37 cellular contexts compared by ENCODE assay signal in genomic region chr2:206203331-206203730, GRCh38.
"Had no signal": no experiment of that assay in that cellular context is flagged by ENCODE, and none has a peak within 500 bp of the region (broad histone marks: within the 10 kb centered on the region; RNA-seq: fewer than 3 reads in every experiment).

No MANE protein-coding gene starts in this region.

- H3K4me1 Mint-ChIP-seq: activated CD4-positive, alpha-beta T cell treated with anti-CD3 and anti-CD28 coated beads for 36 hours; activated naive CD4-positive, alpha-beta T cell treated with anti-CD3 and anti-CD28 coated beads, Interleukin-2, amount 50 U/mL, for 24 hours; activated naive CD8-positive, alpha-beta T cell treated with anti-CD3 and anti-CD28 coated beads for 36 hours; activated naive CD8-positive, alpha-beta T cell treated with anti-CD3 and anti-CD28 coated beads, Interleukin-2, amount 50 U/mL, for 24 hours; brain; central memory CD8-positive, alpha-beta T cell had no signal

- H3K27me3 Mint-ChIP-seq: brain had no signal

- ATAC-seq: activated CD4-positive, alpha-beta T cell treated with anti-CD3 and anti-CD28 coated beads for 36 hours; activated CD8-positive, alpha-beta memory T cell treated with anti-CD3 and anti-CD28 coated beads, Interleukin-2, amount 10 ng/mL, durations not matched to agents 7 days and 5 days; activated CD8-positive, alpha-beta T cell treated with anti-CD3 and anti-CD28 coated beads, Interleukin-2, amount 10 ng/mL, durations not matched to agents 7 days and 5 days; activated naive CD8-positive, alpha-beta T cell treated with anti-CD3 and anti-CD28 coated beads, Interleukin-2, amount 50 U/mL, for 24 hours; foreskin keratinocyte; gastrocnemius medialis; heart right ventricle; T-helper 17 cell had no signal

- H3K4me1 ChIP-seq: ascending aorta, breast epithelium, gastrocnemius medialis, heart right ventricle had no signal

- H3K9me3 ChIP-seq: adrenal gland, ascending aorta, breast epithelium, gastrocnemius medialis, heart right ventricle had no signal

- DNase-seq: activated CD4-positive, alpha-beta memory T cell treated with anti-CD3 and anti-CD28 coated beads for 36 hours; activated CD4-positive, alpha-beta T cell treated with anti-CD3 and anti-CD28 coated beads for 36 hours; activated CD4-positive, alpha-beta T cell treated with anti-CD3 and anti-CD28 coated beads, Interleukin-2, amount 10 ng/mL, durations not matched to agents 24 days and 14 days; activated CD4-positive, CD25-positive, alpha-beta regulatory T cell; activated CD4-positive, CD25-positive, alpha-beta regulatory T cell treated with anti-CD3 and anti-CD28 coated beads, Interleukin-2, amount 50 U/mL, for 72 hours; activated CD8-positive, alpha-beta memory T cell treated with anti-CD3 and anti-CD28 coated beads, Interleukin-2, amount 10 ng/mL, durations not matched to agents 7 days and 5 days; activated CD8-positive, alpha-beta memory T cell treated with anti-CD3 and anti-CD28 coated beads, Interleukin-2, amount 50 U/mL, for 4 hours; activated CD8-positive, alpha-beta T cell treated with anti-CD3 and anti-CD28 coated beads, Interleukin-2, amount 10 ng/mL, durations not matched to agents 7 days and 5 days; activated effector memory CD4-positive, alpha-beta T cell treated with anti-CD3 and anti-CD28 coated beads, Interleukin-2, amount 50 U/mL, for 16 hours; activated naive CD4-positive, alpha-beta T cell treated with anti-CD3 and anti-CD28 coated beads for 36 hours; activated naive CD8-positive, alpha-beta T cell treated with anti-CD3 and anti-CD28 coated beads for 36 hours; activated naive CD8-positive, alpha-beta T cell treated with anti-CD3 and anti-CD28 coated beads, Interleukin-2, amount 50 U/mL, for 24 hours; activated T-cell treated with anti-CD3 and anti-CD28 coated beads, Interleukin-2, amount 50 U/mL, for 1 hour; activated T-cell treated with anti-CD3 and anti-CD28 coated beads, Interleukin-2, amount 50 U/mL, for 48 hours; adrenal gland; dorsolateral prefrontal cortex; effector memory CD4-positive, alpha-beta T cell; endodermal cell; foreskin keratinocyte; gastrocnemius medialis; glutamatergic neuron; heart right ventricle; T-helper 1 cell; T-helper 17 cell; T1000; WERI-Rb-1 had no signal

- H3K9me3 Mint-ChIP-seq: activated CD4-positive, alpha-beta memory T cell treated with anti-CD3 and anti-CD28 coated beads for 36 hours; activated CD4-positive, alpha-beta T cell treated with anti-CD3 and anti-CD28 coated beads, Interleukin-2, amount 10 ng/mL, durations not matched to agents 24 days and 14 days; activated naive CD4-positive, alpha-beta T cell treated with anti-CD3 and anti-CD28 coated beads for 36 hours; activated naive CD4-positive, alpha-beta T cell treated with anti-CD3 and anti-CD28 coated beads, Interleukin-2, amount 50 U/mL, for 24 hours; activated naive CD8-positive, alpha-beta T cell treated with anti-CD3 and anti-CD28 coated beads for 36 hours; activated naive CD8-positive, alpha-beta T cell treated with anti-CD3 and anti-CD28 coated beads, Interleukin-2, amount 50 U/mL, for 24 hours; activated T-helper 1 cell treated with anti-CD3 and anti-CD28 coated beads, Interleukin-12 subunit alpha, Interleukin-12 subunit beta, Interleukin-2, Interleukin-4 antibody, amounts not matched to agents 30 ng/mL and 10 ng/mL and 1 ng/mL, durations not matched to agents 14 hours and 24 hours and 36 hours; activated T-helper 2 cell treated with anti-CD3 and anti-CD28 coated beads, Interferon-gamma antibody, Interleukin-2, Interleukin-4, amounts not matched to agents 10 μg/mL and 5 μg/mL and 100 μg/mL, durations not matched to agents 14 hours and 24 hours and 36 hours; brain; central memory CD8-positive, alpha-beta T cell; dendritic cell treated with granulocyte-macrophage colony-stimulating factor and Interleukin-4, amounts not matched to agents 40 ng/mL and 50 ng/mL, for 4 days; endodermal cell; T-helper 2 cell treated with Interferon-gamma antibody and Interleukin-4, amounts not matched to agents 5 μg/mL and 100 μg/mL, for 36 hours had no signal

- H3K4me3 ChIP-seq: adrenal gland, ascending aorta, breast epithelium, cardiac muscle cell, coronary artery, dorsolateral prefrontal cortex, gastrocnemius medialis, heart right ventricle had no signal

- H3K27ac Mint-ChIP-seq: activated CD4-positive, alpha-beta memory T cell treated with anti-CD3 and anti-CD28 coated beads for 36 hours; activated CD4-positive, alpha-beta T cell treated with anti-CD3 and anti-CD28 coated beads for 36 hours; activated CD4-positive, alpha-beta T cell treated with anti-CD3 and anti-CD28 coated beads, Interleukin-2, amount 10 ng/mL, durations not matched to agents 24 days and 14 days; activated CD8-positive, alpha-beta memory T cell treated with anti-CD3 and anti-CD28 coated beads, Interleukin-2, amount 10 ng/mL, durations not matched to agents 7 days and 5 days; activated CD8-positive, alpha-beta T cell treated with anti-CD3 and anti-CD28 coated beads, Interleukin-2, amount 10 ng/mL, durations not matched to agents 7 days and 5 days; activated naive CD4-positive, alpha-beta T cell treated with anti-CD3 and anti-CD28 coated beads for 36 hours; activated naive CD4-positive, alpha-beta T cell treated with anti-CD3 and anti-CD28 coated beads, Interleukin-2, amount 50 U/mL, for 24 hours; activated naive CD8-positive, alpha-beta T cell treated with anti-CD3 and anti-CD28 coated beads for 36 hours; activated naive CD8-positive, alpha-beta T cell treated with anti-CD3 and anti-CD28 coated beads, Interleukin-2, amount 50 U/mL, for 24 hours; activated T-helper 1 cell treated with anti-CD3 and anti-CD28 coated beads, Interleukin-12 subunit alpha, Interleukin-12 subunit beta, Interleukin-2, Interleukin-4 antibody, amounts not matched to agents 30 ng/mL and 10 ng/mL and 1 ng/mL, durations not matched to agents 14 hours and 24 hours and 36 hours; activated T-helper 2 cell treated with anti-CD3 and anti-CD28 coated beads, Interferon-gamma antibody, Interleukin-2, Interleukin-4, amounts not matched to agents 10 μg/mL and 5 μg/mL and 100 μg/mL, durations not matched to agents 14 hours and 24 hours and 36 hours; brain; dendritic cell treated with granulocyte-macrophage colony-stimulating factor and Interleukin-4, amounts not matched to agents 40 ng/mL and 50 ng/mL, for 4 days; endodermal cell; T-helper 17 cell; T-helper 2 cell treated with Interferon-gamma antibody and Interleukin-4, amounts not matched to agents 5 μg/mL and 100 μg/mL, for 36 hours had no signal

- H3K36me3 Mint-ChIP-seq: activated CD4-positive, alpha-beta memory T cell treated with anti-CD3 and anti-CD28 coated beads for 36 hours; activated CD8-positive, alpha-beta memory T cell treated with anti-CD3 and anti-CD28 coated beads, Interleukin-2, amount 10 ng/mL, durations not matched to agents 7 days and 5 days; activated naive CD4-positive, alpha-beta T cell treated with anti-CD3 and anti-CD28 coated beads, Interleukin-2, amount 50 U/mL, for 24 hours; activated naive CD8-positive, alpha-beta T cell treated with anti-CD3 and anti-CD28 coated beads for 36 hours had no signal

- H3K4me3 Mint-ChIP-seq: activated CD4-positive, alpha-beta memory T cell treated with anti-CD3 and anti-CD28 coated beads for 36 hours; activated CD4-positive, alpha-beta T cell treated with anti-CD3 and anti-CD28 coated beads for 36 hours; activated CD4-positive, alpha-beta T cell treated with anti-CD3 and anti-CD28 coated beads, Interleukin-2, amount 10 ng/mL, durations not matched to agents 24 days and 14 days; activated CD8-positive, alpha-beta memory T cell treated with anti-CD3 and anti-CD28 coated beads, Interleukin-2, amount 10 ng/mL, durations not matched to agents 7 days and 5 days; activated CD8-positive, alpha-beta T cell treated with anti-CD3 and anti-CD28 coated beads, Interleukin-2, amount 10 ng/mL, durations not matched to agents 7 days and 5 days; activated naive CD4-positive, alpha-beta T cell treated with anti-CD3 and anti-CD28 coated beads for 36 hours; activated naive CD4-positive, alpha-beta T cell treated with anti-CD3 and anti-CD28 coated beads, Interleukin-2, amount 50 U/mL, for 24 hours; activated naive CD8-positive, alpha-beta T cell treated with anti-CD3 and anti-CD28 coated beads for 36 hours; activated naive CD8-positive, alpha-beta T cell treated with anti-CD3 and anti-CD28 coated beads, Interleukin-2, amount 50 U/mL, for 24 hours; activated T-helper 1 cell treated with anti-CD3 and anti-CD28 coated beads, Interleukin-12 subunit alpha, Interleukin-12 subunit beta, Interleukin-2, Interleukin-4 antibody, amounts not matched to agents 30 ng/mL and 10 ng/mL and 1 ng/mL, durations not matched to agents 14 hours and 24 hours and 36 hours; brain; central memory CD8-positive, alpha-beta T cell; dendritic cell treated with granulocyte-macrophage colony-stimulating factor and Interleukin-4, amounts not matched to agents 40 ng/mL and 50 ng/mL, for 4 days; endodermal cell; T-helper 2 cell treated with Interferon-gamma antibody and Interleukin-4, amounts not matched to agents 5 μg/mL and 100 μg/mL, for 36 hours had no signal

- H3K36me3 ChIP-seq: adrenal gland, ascending aorta, breast epithelium, cardiac muscle cell, gastrocnemius medialis, heart right ventricle, WERI-Rb-1 had no signal

- H3K27me3 ChIP-seq: adrenal gland, ascending aorta, breast epithelium, foreskin keratinocyte, gastrocnemius medialis had no signal
